Comparison of ENCODE assay signal across 9 cellular contexts in the genomic region with DNA sequence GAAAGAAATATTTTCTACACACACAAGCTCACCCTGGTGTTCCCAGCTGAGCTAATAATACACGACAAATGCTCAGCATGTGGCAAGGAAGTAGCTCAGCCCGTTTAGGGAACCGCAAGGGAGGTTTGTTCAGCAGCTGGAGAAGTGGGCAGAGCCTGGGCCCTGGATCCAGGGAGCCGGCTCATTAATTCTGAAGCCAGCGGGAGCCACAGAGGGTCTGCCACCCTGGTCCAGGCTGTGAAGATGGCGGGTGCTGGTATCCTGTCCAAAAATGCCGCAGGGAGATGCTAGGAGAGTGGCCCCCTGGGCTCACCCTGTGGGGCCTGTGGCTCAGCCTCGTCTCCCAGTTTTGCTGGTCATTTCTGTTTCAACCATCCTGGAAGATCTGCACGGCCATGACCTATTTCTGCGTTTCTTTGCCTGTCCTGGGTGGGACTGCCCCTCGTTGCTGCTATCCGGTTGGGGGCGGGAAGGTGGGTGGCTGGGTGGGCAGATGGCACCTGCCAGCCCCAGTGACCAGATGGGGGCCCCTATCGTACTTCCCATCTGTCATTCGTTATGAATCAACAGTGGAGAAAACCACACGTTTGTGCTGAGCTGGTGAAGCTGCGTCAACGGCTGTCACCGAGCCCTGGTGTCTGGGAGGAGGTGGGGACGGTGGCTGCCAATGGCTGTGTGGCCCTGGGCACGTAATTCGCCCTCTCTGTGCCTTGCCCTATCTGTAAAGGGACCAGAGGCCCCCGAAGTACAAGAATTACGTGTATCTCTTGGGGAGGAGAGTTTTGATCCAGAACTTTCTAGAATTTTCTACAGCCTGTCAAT. TPM values are rescaled to one million over a fixed set of nuclear protein-coding genes. Genes with fewer than 3 reads are reported as not detected.
DNase-seq lines count a peak whose midpoint lies in the region; ATAC-seq and TF ChIP-seq lines count a peak whose summit lies in the region.
"Had no signal": no experiment of that assay in that cellular context is flagged by ENCODE, and none has a peak within 500 bp of the region (broad histone marks: within the 10 kb centered on the region; RNA-seq: fewer than 3 reads in every experiment).

No MANE protein-coding gene starts in this region.

- no peak overlapping the region for H3K27ac ChIP-seq in OCI-LY7 (ENCODE audit: low read depth, low read length, poor library complexity, severe bottlenecking)

- no peaks in the 10 kb centered on the region for H3K9me3 Mint-ChIP-seq in activated naive CD4-positive, alpha-beta T cell treated with anti-CD3 and anti-CD28 coated beads, Interleukin-2, amount 50 U/mL, for 72 hours

- H4K20me1 ChIP-seq in OCI-LY7 (ENCODE audit: insufficient read depth, low read length): no peaks in the 10 kb centered on the region

- H3K27ac Mint-ChIP-seq in activated naive CD4-positive, alpha-beta T cell treated with anti-CD3 and anti-CD28 coated beads, Interleukin-2, amount 50 U/mL, for 72 hours: peak overlapping the region; percentile 71 to 90

- BruUV-seq in OCI-LY7 (replicated peaks; lab: Mats Ljungman, UMichigan): no TSS peak

- no peak overlapping the region for H2AFZ ChIP-seq in OCI-LY7 (ENCODE audit: low read length)

- no peaks in the 10 kb centered on the region for H3K36me3 ChIP-seq in OCI-LY7 (ENCODE audit: insufficient read depth, low read length)

- CTCF ChIA-PET in OCI-LY7 (lab: Charles Lee; ENCODE audit: unreplicated experiment): interaction anchor here (0.6 kb wide), 1 partner anchor 31 kb away, joined by 3 read pairs; no protein-coding TSS in a partner anchor

- H3K79me2 ChIP-seq in OCI-LY7 (ENCODE audit: insufficient read depth, low read depth, low read length): no peaks in the 10 kb centered on the region

- no peak overlapping the region for H3K4me3 ChIP-seq in OCI-LY7 (ENCODE audit: low read depth, low read length, poor library complexity, severe bottlenecking)
- H3K4me3 ChIP-seq: body of pancreas had no signal

- DNase-seq in HUDEP-2 (lab: John Stamatoyannopoulos, UW; ENCODE audit: unreplicated experiment in 76 of 76): peak; percentile 65 to 99 (median 94)
- peak; percentile 22 for DNase-seq in SW480 (ENCODE audit: low spot score)
- peak; percentile 75 to 82 for DNase-seq in activated naive CD4-positive, alpha-beta T cell treated with anti-CD3 and anti-CD28 coated beads, Interleukin-2, amount 50 U/mL, for 72 hours (ENCODE audit: low spot score in 2 of 2)
- DNase-seq in left lobe of liver (ENCODE audit: low spot score): no peak
- peak; percentile 68 to 83 for DNase-seq in stimulated activated CD8-positive, alpha-beta memory T cell treated with anti-CD3 and anti-CD28 coated beads, Interleukin-2, amount 100 ng/mL, for 48 hours (ENCODE audit: low read depth in 2 of 2)
- DNase-seq in OCI-LY7 (ENCODE audit: low spot score): no peak

- POLR2A ChIA-PET in OCI-LY7 (lab: Charles Lee): interaction anchor here (0.6 to 0.7 kb wide), 3 partner anchors 8 to 158 kb away, joined by 4 to 6 read pairs (median 6); no protein-coding TSS in a partner anchor

- intact Hi-C loops in OCI-LY7 (cut with micrococcal nuclease; ENCODE audit: unreplicated experiment): no loop called here

- TF ChIP-seq CTCF in OCI-LY7 (conservative IDR thresholded peaks at IDR 0.05; ENCODE audit: low read length): no peak

- no peaks in the 10 kb centered on the region for H3K9me2 ChIP-seq in OCI-LY7 (ENCODE audit: insufficient read depth, low read length)

- H3K36me3 Mint-ChIP-seq in activated naive CD4-positive, alpha-beta T cell treated with anti-CD3 and anti-CD28 coated beads, Interleukin-2, amount 50 U/mL, for 72 hours: peaks cover 6 to 20% of the 10 kb centered on the region in 2 donors

- no peak overlapping the region for H3K4me2 ChIP-seq in OCI-LY7 (ENCODE audit: low read length)

- no peaks in the 10 kb centered on the region for H3K9me3 ChIP-seq in OCI-LY7 (ENCODE audit: low read length)
- H3K9me3 ChIP-seq: body of pancreas had no signal

- no peaks in the 10 kb centered on the region for H3K4me1 ChIP-seq in OCI-LY7 (ENCODE audit: insufficient read depth, low read length, poor library complexity, severe bottlenecking)
- H3K4me1 ChIP-seq: body of pancreas had no signal

- peak; percentile 50 for ATAC-seq in GM18867 (IDR thresholded peaks at IDR 0.05; ENCODE audit: unreplicated experiment)
- peak; percentile 94 to 96 for ATAC-seq in activated naive CD4-positive, alpha-beta T cell treated with anti-CD3 and anti-CD28 coated beads, Interleukin-2, amount 50 U/mL, for 72 hours
- ATAC-seq in left lobe of liver: peak; percentile 56
- ATAC-seq in HG03025 (IDR thresholded peaks at IDR 0.05; ENCODE audit: low FRiP score, unreplicated experiment): no peak
- ATAC-seq: body of pancreas had no signal

RNA-seq across cellular contexts. Expression of gene GNA15, which starts 2.7 kb away (rescaled TPM):
- total RNA-seq in activated naive CD4-positive, alpha-beta T cell treated with anti-CD3 and anti-CD28 coated beads, Interleukin-2, amount 50 U/mL, for 72 hours: 100 to 1,000 TPM in 1 of 2 donors, 1 to 10 TPM in 1; 3.0 to 105 TPM
- 1.0 TPM for total RNA-seq in left lobe of liver
- not detected in 2 replicates for total RNA-seq in OCI-LY7 (2014; rRNA removed; shearing (Covaris generic))
- total RNA-seq in OCI-LY7 (2022): not detected in 2 replicates

RNA-seq across cellular contexts. Expression of gene GNA11, which starts 39.0 kb away (rescaled TPM):
- total RNA-seq in activated naive CD4-positive, alpha-beta T cell treated with anti-CD3 and anti-CD28 coated beads, Interleukin-2, amount 50 U/mL, for 72 hours: 10 to 100 TPM in 1 of 2 donors, 1 to 10 TPM in 1; 3.1 to 11.4 TPM
- total RNA-seq in left lobe of liver: 22.8 TPM
- 12.9 and 13.4 TPM in 2 replicates for total RNA-seq in OCI-LY7 (2014; rRNA removed; shearing (Covaris generic))
- total RNA-seq in OCI-LY7 (2022): 10.1 and 14.3 TPM in 2 replicates

RNA-seq across cellular contexts. Expression of gene S1PR4, which starts 45.4 kb away (rescaled TPM):
- total RNA-seq in activated naive CD4-positive, alpha-beta T cell treated with anti-CD3 and anti-CD28 coated beads, Interleukin-2, amount 50 U/mL, for 72 hours: 10 to 100 TPM; 18.6 to 62.1 TPM
- total RNA-seq in left lobe of liver (0.70 TPM), OCI-LY7 (2022) (25.8 and 26.5 TPM in 2 replicates)
- total RNA-seq in OCI-LY7 (2014; rRNA removed; shearing (Covaris generic)): 25.9 and 34.1 TPM in 2 replicates

RNA-seq across cellular contexts. Expression of gene NCLN, which starts 52.5 kb away (rescaled TPM):
- total RNA-seq in activated naive CD4-positive, alpha-beta T cell treated with anti-CD3 and anti-CD28 coated beads, Interleukin-2, amount 50 U/mL, for 72 hours: 10 to 100 TPM; 41.7 to 63.3 TPM
- 40.7 TPM for total RNA-seq in left lobe of liver
- 33.2 and 49.2 TPM in 2 replicates for total RNA-seq in OCI-LY7 (2014; rRNA removed; shearing (Covaris generic))
- total RNA-seq in OCI-LY7 (2022): 52.7 and 61.9 TPM in 2 replicates

Comparison
In these comparisons a context has a peak if more than half of its experiments do, and no peak if none do; other contexts are left out.
1. DNase-seq: peak in HUDEP-2 (76 of 76), SW480 (single experiment), activated naive CD4-positive, alpha-beta T cell treated with anti-CD3 and anti-CD28 coated beads, Interleukin-2, amount 50 U/mL, for 72 hours (2 of 2) and stimulated activated CD8-positive, alpha-beta memory T cell treated with anti-CD3 and anti-CD28 coated beads, Interleukin-2, amount 100 ng/mL, for 48 hours (2 of 2); none in left lobe of liver (single experiment) and OCI-LY7 (single experiment).
2. RNA of gene S1PR4, which starts 45.4 kb away (total RNA-seq): 18.6 to 62.1 TPM in activated naive CD4-positive, alpha-beta T cell treated with anti-CD3 and anti-CD28 coated beads, Interleukin-2, amount 50 U/mL, for 72 hours and 25.8 to 34.1 TPM in OCI-LY7; 0.70 TPM in left lobe of liver (single experiment); every median in the first group is over 10 times any median in the second.